In genomic region chr1:228867093-228867950, GRCh38 we compare ENCODE assay signal across 15 cellular contexts.
DNase-seq lines count a peak whose midpoint lies in the region; ATAC-seq, FAIRE-seq and TF ChIP-seq lines count a peak whose summit lies in the region.
"Had no signal": no experiment of that assay in that cellular context is flagged by ENCODE, and none has a peak within 500 bp of the region (broad histone marks: within the 10 kb centered on the region; RNA-seq: fewer than 3 reads in every experiment).

No MANE protein-coding gene starts in this region.

- H3K9ac ChIP-seq in BLaER1 treated with 17β-estradiol and CSF1 and Interleukin-3, amounts not matched to agents 10 nM and 100 nM: no peak overlapping the region

- H3K36me3 ChIP-seq in BLaER1 treated with 17β-estradiol and CSF1 and Interleukin-3, amounts not matched to agents 10 nM and 100 nM: no peaks in the 10 kb centered on the region
- H3K36me3 ChIP-seq in hepatocyte (replicated peaks; ENCODE audit: insufficient read depth, low read depth): no peaks in the 10 kb centered on the region
- H3K36me3 ChIP-seq: left lung had no signal

- H3K27ac Mint-ChIP-seq in stimulated activated memory B cell treated with anti-CD40 and anti-IgM and Interleukin-4, amounts not matched to agents 10 μg/mL and 1 μg/mL and 100 μg/mL, for 72 hours: no peak overlapping the region
- H3K27ac Mint-ChIP-seq: activated naive CD8-positive, alpha-beta T cell treated with anti-CD3 and anti-CD28 coated beads, Interleukin-2, amount 10 ng/mL, durations not matched to agents 7 days and 5 days had no signal

- no peaks in the 10 kb centered on the region for H3K9me3 ChIP-seq in BLaER1 treated with 17β-estradiol and CSF1 and Interleukin-3, amounts not matched to agents 10 nM and 100 nM (replicated peaks in 1 of 11)
- H3K9me3 ChIP-seq in hepatocyte (ENCODE audit: low read depth): no peaks in the 10 kb centered on the region
- H3K9me3 ChIP-seq: left lung had no signal

- no peaks in the 10 kb centered on the region for H3K9me2 ChIP-seq in hepatocyte (replicated peaks; ENCODE audit: insufficient read depth)

- WGBS in hepatocyte (ENCODE audit: low lambda C conversion rate, missing lambda C conversion rate): 35% methylated on average over 7 of the region's 7 CpGs

- H3K4me1 Mint-ChIP-seq in stimulated activated memory B cell treated with anti-CD40 and anti-IgM and Interleukin-4, amounts not matched to agents 10 μg/mL and 1 μg/mL and 100 μg/mL, for 72 hours: no peaks in the 10 kb centered on the region

- H3K4me3 Mint-ChIP-seq in stimulated activated memory B cell treated with anti-CD40 and anti-IgM and Interleukin-4, amounts not matched to agents 10 μg/mL and 1 μg/mL and 100 μg/mL, for 72 hours: no peak overlapping the region
- H3K4me3 Mint-ChIP-seq: activated naive CD8-positive, alpha-beta T cell treated with anti-CD3 and anti-CD28 coated beads, Interleukin-2, amount 10 ng/mL, durations not matched to agents 7 days and 5 days; CD4-positive, CD25-positive, alpha-beta regulatory T cell had no signal

- peaks cover 30 to 58% (median 50%) of the 10 kb centered on the region in 10 experiments for H3K4me1 ChIP-seq in BLaER1 treated with 17β-estradiol and CSF1 and Interleukin-3, amounts not matched to agents 10 nM and 100 nM
- H3K4me1 ChIP-seq in hepatocyte (ENCODE audit: insufficient read depth): peaks cover 78% of the 10 kb centered on the region

- H3K27me3 ChIP-seq in BLaER1 treated with 17β-estradiol and CSF1 and Interleukin-3, amounts not matched to agents 10 nM and 100 nM: no peaks in the 10 kb centered on the region
- no peaks in the 10 kb centered on the region for H3K27me3 ChIP-seq in hepatocyte
- H3K27me3 ChIP-seq: left lung had no signal

- FAIRE-seq in HTR-8/SVneo (lab: Jason Lieb, UNC): peak; percentile 44

- peak overlapping the region in 10 of 11 experiments; percentile 4 to 68 (median 50); a peak in 18 of 22 replicates for H3K4me2 ChIP-seq in BLaER1 treated with 17β-estradiol and CSF1 and Interleukin-3, amounts not matched to agents 10 nM and 100 nM
- H3K4me2 ChIP-seq in hepatocyte: peak overlapping the region; percentile 54

- no peaks in the 10 kb centered on the region for H4K20me1 ChIP-seq in BLaER1 treated with 17β-estradiol and CSF1 and Interleukin-3, amounts not matched to agents 10 nM and 100 nM
- H4K20me1 ChIP-seq in hepatocyte (ENCODE audit: insufficient read depth, poor library complexity, severe bottlenecking): no peaks in the 10 kb centered on the region

- H3K36me3 Mint-ChIP-seq in stimulated activated memory B cell treated with anti-CD40 and anti-IgM and Interleukin-4, amounts not matched to agents 10 μg/mL and 1 μg/mL and 100 μg/mL, for 72 hours: no peaks in the 10 kb centered on the region
- H3K36me3 Mint-ChIP-seq: activated naive CD8-positive, alpha-beta T cell treated with anti-CD3 and anti-CD28 coated beads, Interleukin-2, amount 10 ng/mL, durations not matched to agents 7 days and 5 days; CD4-positive, CD25-positive, alpha-beta regulatory T cell had no signal

- TF ChIP-seq CTCF in hepatocyte (IDR thresholded peaks at IDR 0.05; ENCODE audit: poor library complexity): peak; percentile 10

- no peak overlapping the region for H2AFZ ChIP-seq in hepatocyte

- H3K27ac ChIP-seq in BLaER1 treated with 17β-estradiol and CSF1 and Interleukin-3, amounts not matched to agents 10 nM and 100 nM: no peak overlapping the region
- peak overlapping the region; percentile 90 for H3K27ac ChIP-seq in hepatocyte
- H3K27ac ChIP-seq: left lung had no signal

- no peak for ATAC-seq in stimulated activated memory B cell treated with anti-CD40 and anti-IgM and Interleukin-4, amounts not matched to agents 10 μg/mL and 1 μg/mL and 100 μg/mL, for 72 hours
- no peak for ATAC-seq in GM21619 (IDR thresholded peaks at IDR 0.05; ENCODE audit: unreplicated experiment)
- ATAC-seq: left lung had no signal

- DNase-seq in HTR-8/SVneo (ENCODE audit: insufficient read length, low spot score) (no peak), OCI-M1 (lab: John Stamatoyannopoulos, UW) (peak; percentile 71), hepatocyte (ENCODE audit: low spot score) (peak; percentile 63), GM19238 (ENCODE audit: insufficient read length, low spot score) (no peak), ecto neural progenitor cell (ENCODE audit: low spot score) (no peak)
- DNase-seq: activated CD4-positive, alpha-beta T cell treated with anti-CD3 and anti-CD28 coated beads for 1 hour; activated naive CD8-positive, alpha-beta T cell treated with anti-CD3 and anti-CD28 coated beads, Interleukin-2, amount 10 ng/mL, durations not matched to agents 7 days and 5 days; CD4-positive, CD25-positive, alpha-beta regulatory T cell; erythroblast; GOT3; left lung; NK-92 treated with Interleukin-12 subunit alpha and Interleukin-12 subunit beta, amount 100 ng/mL, for 24 hours had no signal

- H3K9me3 Mint-ChIP-seq in stimulated activated memory B cell treated with anti-CD40 and anti-IgM and Interleukin-4, amounts not matched to agents 10 μg/mL and 1 μg/mL and 100 μg/mL, for 72 hours: no peaks in the 10 kb centered on the region
- H3K9me3 Mint-ChIP-seq: activated naive CD8-positive, alpha-beta T cell treated with anti-CD3 and anti-CD28 coated beads, Interleukin-2, amount 10 ng/mL, durations not matched to agents 7 days and 5 days; CD4-positive, CD25-positive, alpha-beta regulatory T cell had no signal

- H3K4me3 ChIP-seq in BLaER1 treated with 17β-estradiol and CSF1 and Interleukin-3, amounts not matched to agents 10 nM and 100 nM: no peak overlapping the region
- no peak overlapping the region for H3K4me3 ChIP-seq in hepatocyte
- H3K4me3 ChIP-seq: left lung had no signal

- no peaks in the 10 kb centered on the region for H3K79me2 ChIP-seq in hepatocyte

- H3K27me3 Mint-ChIP-seq in stimulated activated memory B cell treated with anti-CD40 and anti-IgM and Interleukin-4, amounts not matched to agents 10 μg/mL and 1 μg/mL and 100 μg/mL, for 72 hours: peaks cover 45% of the 10 kb centered on the region
- H3K27me3 Mint-ChIP-seq: CD4-positive, CD25-positive, alpha-beta regulatory T cell had no signal

Comparison
In these comparisons a context has a peak if more than half of its experiments do, and no peak if none do; other contexts are left out.
1. DNase-seq: peak in OCI-M1 (single experiment) and hepatocyte (single experiment); none in HTR-8/SVneo (single experiment), GM19238 (single experiment) and ecto neural progenitor cell (single experiment).